Comparison of ENCODE assay signal across 8 cellular contexts in the genomic region with DNA sequence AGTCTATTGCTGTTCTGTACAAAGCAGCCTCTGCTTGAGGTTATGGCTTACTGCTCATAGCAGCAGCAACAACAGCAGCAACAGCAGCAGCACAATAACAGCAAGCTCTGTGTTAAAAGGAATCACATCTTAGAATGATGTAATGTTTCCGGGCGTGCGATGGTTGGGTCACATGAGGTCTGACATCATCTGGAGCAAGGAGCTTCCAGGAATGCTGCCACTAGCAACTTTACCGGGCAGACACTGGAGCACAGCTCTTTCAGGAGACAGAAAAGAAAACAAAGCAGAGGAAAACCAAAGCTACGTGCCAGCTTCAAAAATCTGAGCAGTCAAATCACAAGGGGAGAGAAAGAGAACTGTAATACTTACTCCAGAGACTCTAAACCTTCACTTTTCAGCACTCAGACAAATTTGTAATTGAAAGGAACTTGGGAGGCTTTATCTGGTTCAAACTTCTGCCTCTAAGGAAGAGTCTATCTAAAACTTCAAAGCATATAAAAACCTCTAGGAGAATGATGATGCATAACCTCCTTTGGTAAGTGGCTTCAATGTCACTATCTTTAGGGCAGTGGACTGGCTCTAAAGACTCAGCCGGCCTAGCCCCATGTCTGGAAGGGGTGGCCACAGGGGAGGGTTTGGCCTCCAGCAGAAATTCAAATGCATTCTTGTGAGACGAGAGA. TPM values are rescaled to one million over a fixed set of nuclear protein-coding genes. Genes with fewer than 3 reads are reported as not detected.
A peak's percentile ranks its signal among the peaks of the same experiment; 100 is the strongest.
DNase-seq lines count a peak whose midpoint lies in the region; FAIRE-seq and TF ChIP-seq lines count a peak whose summit lies in the region.

No MANE protein-coding gene starts in this region.

- no peaks in the 10 kb centered on the region for H3K36me3 ChIP-seq in SJCRH30

- H3K27ac ChIP-seq in SJCRH30: peak overlapping the region; percentile 0; the same call in 1 of the 2 replicates

- H3K9me3 ChIP-seq in SJCRH30 (replicated peaks): no peaks in the 10 kb centered on the region

- peak; percentile 71 for DNase-seq in GM04504 (ENCODE audit: low read depth)
- DNase-seq in SJCRH30: peak; percentile 72 to 82
- peak; percentile 95 for DNase-seq in fibroblast of the aortic adventitia (ENCODE audit: low read depth)
- peak; percentile 47 for DNase-seq in occipital lobe (lab: John Stamatoyannopoulos, UW)
- DNase-seq in MV-4-11 (lab: John Stamatoyannopoulos, UW): no peak
- DNase-seq in 8988T: no peak
- DNase-seq in GM12892 (ENCODE audit: insufficient read length): no peak
- no peak for DNase-seq in cortex of kidney (lab: John Stamatoyannopoulos, UW)

- H3K4me1 ChIP-seq in SJCRH30: peaks cover 5% of the 10 kb centered on the region; the same call in 1 of the 2 replicates

- H3K27me3 ChIP-seq in SJCRH30: no peaks in the 10 kb centered on the region

- H3K4me3 ChIP-seq in SJCRH30: peak overlapping the region; percentile 33
- H3K4me3 ChIP-seq in fibroblast of the aortic adventitia (ENCODE audit: low read depth, low read length): peak overlapping the region; percentile 31

- TF ChIP-seq POLR2A in GM12892 (IDR thresholded peaks at IDR 0.05; ENCODE audit: low read depth, low read length): no peak

- no peak for FAIRE-seq in GM12892 (lab: Jason Lieb, UNC)

- TF ChIP-seq CTCF in fibroblast of the aortic adventitia (IDR thresholded peaks at IDR 0.05; ENCODE audit: insufficient read depth, low read length): no peak

RNA-seq across cellular contexts. Expression of gene RAB3GAP2, which starts 28.3 kb away (rescaled TPM):
- total RNA-seq in SJCRH30 (2014; rRNA removed; shearing (Covaris generic)): 24.6 and 27.8 TPM in 2 replicates
- total RNA-seq in fibroblast of the aortic adventitia (ENCODE audit: low replicate concordance) (32.4 and 39.7 TPM in 2 replicates), occipital lobe (38.7 TPM)
- 34.9 TPM for polyA plus RNA-seq in GM12892 (2012; ENCODE audit: missing spikeins)

Comparison
In these comparisons a context has a peak if more than half of its experiments do, and no peak if none do; other contexts are left out.
1. DNase-seq: peak in GM04504 (single experiment), SJCRH30 (2 of 2), fibroblast of the aortic adventitia (single experiment) and occipital lobe (single experiment); none in MV-4-11 (single experiment), 8988T (single experiment), GM12892 (single experiment) and cortex of kidney (single experiment).